Comparison of ENCODE assay signal across 16 cellular contexts in genomic region chr13:49218493-49219051, GRCh38. TPM values are rescaled to one million over a fixed set of nuclear protein-coding genes. Genes with fewer than 3 reads are reported as not detected.
DNase-seq lines count a peak whose midpoint lies in the region; TF ChIP-seq lines count a peak whose summit lies in the region.
"Had no signal": no experiment of that assay in that cellular context is flagged by ENCODE, and none has a peak within 500 bp of the region (broad histone marks: within the 10 kb centered on the region; RNA-seq: fewer than 3 reads in every experiment).

No MANE protein-coding gene starts in this region.

- 34 to 41% methylated on average over 22 to 25 of the region's 25 CpGs for WGBS in endodermal cell (ENCODE audit: insufficient coverage in 1 of 2, insufficient read length in 1 of 2), 2 experiments
- WGBS in mesendoderm (ENCODE audit: extremely low coverage, insufficient coverage, low lambda C conversion rate) = no CpG with 5 or more reads among the region's 25 CpGs

- H2AK5ac ChIP-seq in mesendoderm (ENCODE audit: low read length) = no peak overlapping the region

- no peak overlapping the region for H3K4me3 ChIP-seq in HEK293 (ENCODE audit: low read depth, low read length)
- no peak overlapping the region for H3K4me3 ChIP-seq in endodermal cell (ENCODE audit: low read length)
- H3K4me3 ChIP-seq in mesendoderm (ENCODE audit: low read length) = peak overlapping the region; percentile 35

- no peak overlapping the region for H2BK5ac ChIP-seq in mesendoderm (ENCODE audit: low read length)

- no peak overlapping the region for H3K4ac ChIP-seq in mesendoderm (ENCODE audit: low read depth, low read length)

- in situ Hi-C loops in GM13977 (cut with MboI; ENCODE audit: low pct_unique_long_range_greater_than_20kb, low sequenced_read_pairs, unreplicated experiment) = no loop called here

- no peak overlapping the region for H3K23ac ChIP-seq in mesendoderm (ENCODE audit: low read length)

- H3K27me3 ChIP-seq in endodermal cell (ENCODE audit: control insufficient read depth, insufficient read depth, low read length, poor library complexity, severe bottlenecking) (peaks cover 66% of the 10 kb centered on the region), mesendoderm (ENCODE audit: insufficient read depth, low read length, poor library complexity) (peaks cover 50% of the 10 kb centered on the region)

- peaks cover 76% of the 10 kb centered on the region for H3K27me3 Mint-ChIP-seq in endodermal cell (ENCODE audit: insufficient read depth)

- H3K79me1 ChIP-seq in mesendoderm (ENCODE audit: low read length) = no peaks in the 10 kb centered on the region

- CTCF ChIA-PET in HEK293 (lab: Yijun Ruan, JAX) = no interaction called here

- no peak overlapping the region for H3K18ac ChIP-seq in mesendoderm (ENCODE audit: low read length)

- H4K5ac ChIP-seq in mesendoderm (ENCODE audit: low read length) = no peak overlapping the region

- no peak overlapping the region for H3K9ac ChIP-seq in endodermal cell (ENCODE audit: extremely low read depth, low read length, poor library complexity, severe bottlenecking)
- H3K9ac ChIP-seq in mesendoderm (ENCODE audit: low read length) = peak overlapping the region; percentile 2

- H3K9me3 Mint-ChIP-seq in endodermal cell = no peaks in the 10 kb centered on the region

- DNase-seq in COLO668 (lab: John Stamatoyannopoulos, UW; ENCODE audit: unreplicated experiment) (peak; percentile 65), endodermal cell (peak; percentile 71), mesendoderm (peak; percentile 77), caudate nucleus (lab: John Stamatoyannopoulos, UW) (no peak), A172 (ENCODE audit: low spot score) (no peak), GM13977 (ENCODE audit: low spot score) (no peak)
- DNase-seq in stimulated activated CD4-positive, alpha-beta T cell treated with anti-CD3 and anti-CD28 coated beads, Interleukin-4, amount 100 ng/mL, for 1 hour = no peak
- DNase-seq: activated CD4-positive, CD25-positive, alpha-beta regulatory T cell; activated T-cell treated with anti-CD3 and anti-CD28 coated beads for 4 hours; BE2C; brain microvascular endothelial cell; GOT3; MM.1S had no signal

- POLR2A ChIA-PET in HEK293 (lab: Yijun Ruan, JAX) = no interaction called here

- no peak overlapping the region for H3K27ac Mint-ChIP-seq in endodermal cell

- TF ChIP-seq CTCF in HEK293 (tag by site-specific recombination; IDR thresholded peaks at IDR 0.05) = no peak
- no peak for TF ChIP-seq CTCF in endodermal cell (conservative IDR thresholded peaks at IDR 0.05)
- TF ChIP-seq CTCF in GM13977 (IDR thresholded peaks at IDR 0.05; ENCODE audit: extremely low read depth, insufficient read depth, missing control alignments) = no peak

- peak overlapping the region; percentile 52 for H3K4me3 Mint-ChIP-seq in endodermal cell

- no peak overlapping the region for H2BK15ac ChIP-seq in mesendoderm (replicated peaks; ENCODE audit: low read depth)

- no peaks in the 10 kb centered on the region for H3K9me3 ChIP-seq in HEK293 (ENCODE audit: control insufficient read depth, insufficient read depth, low read depth, low read length)
- H3K9me3 ChIP-seq in endodermal cell (ENCODE audit: control insufficient read depth, low read length) = no peaks in the 10 kb centered on the region

- H3K56ac ChIP-seq in mesendoderm (ENCODE audit: low read length) = peak overlapping the region; percentile 25

- H3K36me3 ChIP-seq in HEK293 (ENCODE audit: control insufficient read depth in 2 of 2, insufficient read depth in 1 of 2, low read length in 2 of 2) (no peaks in the 10 kb centered on the region), endodermal cell (ENCODE audit: control insufficient read depth, insufficient read depth, low read length) (no peaks in the 10 kb centered on the region), mesendoderm (ENCODE audit: control insufficient read depth, insufficient read depth, low read length) (no peaks in the 10 kb centered on the region)
- H3K36me3 ChIP-seq: BE2C, brain microvascular endothelial cell had no signal

- no peak overlapping the region for H2BK120ac ChIP-seq in mesendoderm (ENCODE audit: low read depth, low read length)

- no peak overlapping the region for H4K8ac ChIP-seq in mesendoderm (ENCODE audit: low read depth, low read length)

- no peaks in the 10 kb centered on the region for H3K79me2 ChIP-seq in mesendoderm (ENCODE audit: control insufficient read depth, insufficient read depth, low read length)

- H3K27ac ChIP-seq in HEK293 (ENCODE audit: extremely low read depth, low read depth, low read length) = no peak overlapping the region
- no peak overlapping the region for H3K27ac ChIP-seq in endodermal cell (ENCODE audit: low read depth, low read length)
- no peak overlapping the region for H3K27ac ChIP-seq in mesendoderm (ENCODE audit: low read depth, low read length)
- H3K27ac ChIP-seq in caudate nucleus (ENCODE audit: low read depth, low read length) = no peak overlapping the region
- H3K27ac ChIP-seq: brain microvascular endothelial cell had no signal

- peak overlapping the region; percentile 86 for H3K4me2 ChIP-seq in mesendoderm (ENCODE audit: low read length)

- H3K4me1 ChIP-seq in HEK293 (ENCODE audit: control insufficient read depth, insufficient read depth, low read length) (no peaks in the 10 kb centered on the region), endodermal cell (ENCODE audit: control insufficient read depth, insufficient read depth, low read length) (no peaks in the 10 kb centered on the region), mesendoderm (ENCODE audit: control insufficient read depth, low read depth, low read length) (peaks cover 2% of the 10 kb centered on the region)
- H3K4me1 ChIP-seq: BE2C had no signal

- H3K4me1 Mint-ChIP-seq in endodermal cell = peaks cover 28% of the 10 kb centered on the region

- no peaks in the 10 kb centered on the region for H3K36me3 Mint-ChIP-seq in endodermal cell (ENCODE audit: low read depth)

TF ChIP-seq in HEK293, 187 proteins besides CTCF, POLR2A, EP300 and RAD21:
- TF ChIP-seq SCRT2 (tag by site-specific recombination; IDR thresholded peaks at IDR 0.05) (peak; percentile 85), ZNF555 (tag by site-specific recombination; conservative IDR thresholded peaks at IDR 0.05) (no peak), ZNF350 (tag by site-specific recombination; IDR thresholded peaks at IDR 0.05) (no peak), ZNF274 (IDR thresholded peaks at IDR 0.05; ENCODE audit: low read length) (no peak), ZNF274 (tag by site-specific recombination; IDR thresholded peaks at IDR 0.05; ENCODE audit: borderline replicate concordance) (no peak), PRDM2 (tag by site-specific recombination; IDR thresholded peaks at IDR 0.05; ENCODE audit: borderline replicate concordance) (no peak), SCRT1 (tag by site-specific recombination; IDR thresholded peaks at IDR 0.05; ENCODE audit: borderline replicate concordance) (peak; percentile 39; the same call in 1 of the 2 replicates)

RNA-seq across cellular contexts. Expression of gene MLNR, which starts 1.6 kb away (rescaled TPM):
- total RNA-seq in endodermal cell = under 1 TPM; 0.29 to 0.35 TPM
- polyA plus RNA-seq in endodermal cell (2013, experiment 1 of 2) = not detected
- polyA plus RNA-seq in endodermal cell (2013, experiment 2 of 2) = not detected
- polyA plus RNA-seq in mesendoderm (2013, experiment 1 of 2) = 0.06 TPM
- polyA plus RNA-seq in mesendoderm (2013, experiment 2 of 2) = not detected
- not detected in 2 replicates for total RNA-seq in A172 (2014; rRNA removed; shearing (Covaris generic))
- total RNA-seq: skeletal muscle tissue, subcutaneous adipose tissue had no signal

RNA-seq across cellular contexts. Expression of gene CDADC1, which starts 29.2 kb away (rescaled TPM):
- total RNA-seq in endodermal cell = 10 to 100 TPM in 1 of 2 donors, 1 to 10 TPM in 1; 6.0 to 15.8 TPM
- 9.0 TPM for polyA plus RNA-seq in endodermal cell (2013, experiment 1 of 2)
- 11.1 TPM for polyA plus RNA-seq in endodermal cell (2013, experiment 2 of 2)
- 4.7 TPM for polyA plus RNA-seq in mesendoderm (2013, experiment 1 of 2)
- 5.1 TPM for polyA plus RNA-seq in mesendoderm (2013, experiment 2 of 2)
- 7.0 and 27.1 TPM in 2 replicates for total RNA-seq in A172 (2014; rRNA removed; shearing (Covaris generic))

Comparison
In these comparisons a context has a peak if more than half of its experiments do, and no peak if none do; other contexts are left out.
1. DNase-seq: peak in COLO668 (single experiment), endodermal cell (single experiment) and mesendoderm (single experiment); none in caudate nucleus (0 of 61), A172 (single experiment), GM13977 (single experiment) and stimulated activated CD4-positive, alpha-beta T cell treated with anti-CD3 and anti-CD28 coated beads, Interleukin-4, amount 100 ng/mL, for 1 hour (single experiment).